In genomic region chr17:21376585-21376834, GRCh38 we compare ENCODE assay signal across 8 cellular contexts. TPM values are rescaled to one million over a fixed set of nuclear protein-coding genes. Genes with fewer than 3 reads are reported as not detected.
DNase-seq lines count a peak whose midpoint lies in the region; ATAC-seq and TF ChIP-seq lines count a peak whose summit lies in the region.

No MANE protein-coding gene starts in this region.

- peaks cover 0 to 31% (median 0%) of the 10 kb centered on the region in 9 donors for H3K27me3 ChIP-seq in heart left ventricle

- WGBS in heart left ventricle, 4 donors: 0 to 2% (median 1%) methylated on average over 9 to 34 of the region's 34 CpGs

- H3K27ac Mint-ChIP-seq in stimulated activated naive CD8-positive, alpha-beta T cell treated with anti-CD3 and anti-CD28 coated beads, Interleukin-15, amount 100 ng/mL, for 72 hours: no peak overlapping the region
- H3K27ac Mint-ChIP-seq in osteocyte (ENCODE audit: unreplicated experiment): no peak overlapping the region
- H3K27ac Mint-ChIP-seq in activated CD4-positive, alpha-beta memory T cell treated with anti-CD3 and anti-CD28 coated beads, Interleukin-2, amount 10 ng/mL, durations not matched to agents 7 days and 5 days: no peak overlapping the region

- peaks cover 16% of the 10 kb centered on the region for H3K4me1 Mint-ChIP-seq in stimulated activated naive CD8-positive, alpha-beta T cell treated with anti-CD3 and anti-CD28 coated beads, Interleukin-15, amount 100 ng/mL, for 72 hours
- H3K4me1 Mint-ChIP-seq in osteocyte (ENCODE audit: unreplicated experiment): peaks cover 18% of the 10 kb centered on the region
- peaks cover 8% of the 10 kb centered on the region for H3K4me1 Mint-ChIP-seq in activated CD4-positive, alpha-beta memory T cell treated with anti-CD3 and anti-CD28 coated beads, Interleukin-2, amount 10 ng/mL, durations not matched to agents 7 days and 5 days

- H3K4me1 ChIP-seq in heart left ventricle: peaks cover 0 to 72% (median 28%) of the 10 kb centered on the region in 12 donors

- CTCF ChIA-PET in activated CD4-positive, alpha-beta memory T cell treated with anti-CD3 and anti-CD28 coated beads, Interleukin-2, amount 10 ng/mL, durations not matched to agents 7 days and 5 days (lab: Charles Lee): interaction anchor here (0.6 kb wide), 1 partner anchor 10 kb away, joined by 3 read pairs; no protein-coding TSS in a partner anchor

- H3K9me3 Mint-ChIP-seq in stimulated activated naive CD8-positive, alpha-beta T cell treated with anti-CD3 and anti-CD28 coated beads, Interleukin-15, amount 100 ng/mL, for 72 hours: no peaks in the 10 kb centered on the region
- H3K9me3 Mint-ChIP-seq in osteocyte (ENCODE audit: unreplicated experiment): no peaks in the 10 kb centered on the region
- H3K9me3 Mint-ChIP-seq in activated CD4-positive, alpha-beta memory T cell treated with anti-CD3 and anti-CD28 coated beads, Interleukin-2, amount 10 ng/mL, durations not matched to agents 7 days and 5 days: no peaks in the 10 kb centered on the region

- TF ChIP-seq POLR2A in heart left ventricle (IDR thresholded peaks at IDR 0.05): no peak

- H3K9me3 ChIP-seq in heart left ventricle: no peaks in the 10 kb centered on the region

- peaks cover 80% of the 10 kb centered on the region for H3K27me3 Mint-ChIP-seq in stimulated activated naive CD8-positive, alpha-beta T cell treated with anti-CD3 and anti-CD28 coated beads, Interleukin-15, amount 100 ng/mL, for 72 hours
- no peaks in the 10 kb centered on the region for H3K27me3 Mint-ChIP-seq in osteocyte (ENCODE audit: unreplicated experiment)
- H3K27me3 Mint-ChIP-seq in activated CD4-positive, alpha-beta memory T cell treated with anti-CD3 and anti-CD28 coated beads, Interleukin-2, amount 10 ng/mL, durations not matched to agents 7 days and 5 days: peaks cover 27% of the 10 kb centered on the region

- no peaks in the 10 kb centered on the region for H3K36me3 Mint-ChIP-seq in osteocyte (ENCODE audit: unreplicated experiment)
- H3K36me3 Mint-ChIP-seq in activated CD4-positive, alpha-beta memory T cell treated with anti-CD3 and anti-CD28 coated beads, Interleukin-2, amount 10 ng/mL, durations not matched to agents 7 days and 5 days (ENCODE audit: low read depth): no peaks in the 10 kb centered on the region

- H3K4me3 Mint-ChIP-seq in stimulated activated naive CD8-positive, alpha-beta T cell treated with anti-CD3 and anti-CD28 coated beads, Interleukin-15, amount 100 ng/mL, for 72 hours: peak overlapping the region; percentile 42 to 50
- H3K4me3 Mint-ChIP-seq in osteocyte (ENCODE audit: unreplicated experiment): peak overlapping the region; percentile 65
- no peak overlapping the region for H3K4me3 Mint-ChIP-seq in activated CD4-positive, alpha-beta memory T cell treated with anti-CD3 and anti-CD28 coated beads, Interleukin-2, amount 10 ng/mL, durations not matched to agents 7 days and 5 days

- H3K27ac ChIP-seq in heart left ventricle: peak overlapping the region in 9 of 12 donors; percentile 57 to 85 (median 69)

- intact Hi-C loops in heart left ventricle (cut with DNase I): loop anchor here in 2 of 10 donors (5.0 to 10.0 kb wide), 3 partner anchors 54 to 71 kb away; no protein-coding TSS in a partner anchor

- no peak for DNase-seq in stimulated activated naive CD8-positive, alpha-beta T cell treated with anti-CD3 and anti-CD28 coated beads, Interleukin-15, amount 100 ng/mL, for 72 hours
- DNase-seq in stimulated activated naive CD8-positive, alpha-beta T cell treated with anti-CD3 and anti-CD28 coated beads, Interleukin-15, Interleukin-2, amounts not matched to agents 100 U/mL and 50 U/mL, for 24 hours: no peak
- DNase-seq in heart left ventricle: no peak
- no peak for DNase-seq in osteocyte (ENCODE audit: extremely low spot score, unreplicated experiment)
- no peak for DNase-seq in activated CD4-positive, alpha-beta memory T cell treated with anti-CD3 and anti-CD28 coated beads, Interleukin-2, amount 10 ng/mL, durations not matched to agents 7 days and 5 days
- no peak for DNase-seq in stimulated activated naive CD4-positive, alpha-beta T cell (lab: John Stamatoyannopoulos, UW)
- DNase-seq in MV-4-11 (lab: John Stamatoyannopoulos, UW): no peak

- no peak for TF ChIP-seq CTCF in heart left ventricle (IDR thresholded peaks at IDR 0.05)
- no peak for TF ChIP-seq CTCF in osteocyte (IDR thresholded peaks at IDR 0.05)

- no peaks in the 10 kb centered on the region for H3K36me3 ChIP-seq in heart left ventricle

- ATAC-seq in stimulated activated naive CD8-positive, alpha-beta T cell treated with anti-CD3 and anti-CD28 coated beads, Interleukin-15, amount 100 ng/mL, for 72 hours: no peak
- no peak for ATAC-seq in stimulated activated naive CD8-positive, alpha-beta T cell treated with anti-CD3 and anti-CD28 coated beads, Interleukin-15, Interleukin-2, amounts not matched to agents 100 U/mL and 50 U/mL, for 24 hours
- ATAC-seq in heart left ventricle (peak in 1 of 4 donors; percentile 29), GM21515 (IDR thresholded peaks at IDR 0.05; ENCODE audit: unreplicated experiment) (no peak)

- POLR2A ChIA-PET in activated CD4-positive, alpha-beta memory T cell treated with anti-CD3 and anti-CD28 coated beads, Interleukin-2, amount 10 ng/mL, durations not matched to agents 7 days and 5 days (lab: Charles Lee): no interaction called here

- H3K4me3 ChIP-seq in heart left ventricle: peak overlapping the region; percentile 51 to 85 (median 59)

RNA-seq across cellular contexts. Expression of gene KCNJ12, which starts 0.4 kb away (rescaled TPM):
- total RNA-seq in heart left ventricle (10 to 100 TPM in 3 of 9 donors, 1 to 10 TPM in 6; 7.5 to 24.2 (median 9.1) TPM), osteocyte (2.3 and 2.4 TPM in 2 replicates)
- polyA plus RNA-seq in heart left ventricle: 1 to 10 TPM; 6.6 to 7.3 TPM
- not detected for total RNA-seq in activated CD4-positive, alpha-beta memory T cell treated with anti-CD3 and anti-CD28 coated beads, Interleukin-2, amount 10 ng/mL, durations not matched to agents 7 days and 5 days
